In the genomic region with DNA sequence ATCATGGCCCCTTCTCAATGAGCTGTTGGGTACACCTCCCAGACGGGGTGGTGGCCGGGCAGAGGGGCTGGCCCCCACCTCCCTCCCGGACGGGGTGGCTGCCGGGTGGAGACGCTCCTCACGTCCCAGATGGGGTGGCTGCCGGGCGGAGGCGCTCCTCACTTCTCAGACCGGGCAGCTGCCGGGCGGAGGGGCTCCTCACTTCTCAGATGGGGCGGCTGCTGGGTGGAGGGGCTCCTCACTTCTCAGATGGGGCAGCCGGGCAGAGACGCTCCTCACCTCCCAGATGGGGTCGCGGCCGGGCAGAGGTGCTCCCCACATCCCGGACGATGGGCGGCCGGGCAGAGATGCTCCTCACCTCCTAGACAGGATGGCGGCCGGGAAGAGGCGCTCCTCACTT, we compare ENCODE assay signal across 6 cellular contexts. TPM values are rescaled to one million over a fixed set of nuclear protein-coding genes. Genes with fewer than 3 reads are reported as not detected.
"Had no signal": no experiment of that assay in that cellular context is flagged by ENCODE, and none has a peak within 500 bp of the region (broad histone marks: within the 10 kb centered on the region; RNA-seq: fewer than 3 reads in every experiment).

No MANE protein-coding gene starts in this region.

RNA-seq across cellular contexts. Expression of gene TBX10, which starts 41.6 kb away (rescaled TPM):
- total RNA-seq: GM23248, H1, H4, H7, H9, HFFc6 had no signal

RNA-seq across cellular contexts. Expression of gene ACY3, which starts 52.6 kb away (rescaled TPM):
- total RNA-seq: GM23248, H1, H7, H9, HFFc6 had no signal
